In genomic region chr19:18594096-18594823, GRCh38 we compare ENCODE assay signal across 8 cellular contexts. TPM values are rescaled to one million over a fixed set of nuclear protein-coding genes. Genes with fewer than 3 reads are reported as not detected.
A peak's percentile ranks its signal among the peaks of the same experiment; 100 is the strongest.
DNase-seq lines count a peak whose midpoint lies in the region; ATAC-seq and TF ChIP-seq lines count a peak whose summit lies in the region.

No MANE protein-coding gene starts in this region.

- H3K27me3 ChIP-seq in endodermal cell (ENCODE audit: control insufficient read depth, insufficient read depth, low read length, poor library complexity, severe bottlenecking) (no peaks in the 10 kb centered on the region), mononuclear cell (ENCODE audit: insufficient read depth, low read length) (peaks cover 6% of the 10 kb centered on the region)

- peak; percentile 80 for DNase-seq in EH (ENCODE audit: low read depth)
- DNase-seq in NCI-H82 treated with DMSO at 0.1 percent for 48 hours (lab: John Stamatoyannopoulos, UW; ENCODE audit: unreplicated experiment): peak; percentile 56
- DNase-seq in activated CD8-positive, alpha-beta memory T cell treated with anti-CD3 and anti-CD28 coated beads, Interleukin-2, amount 10 ng/mL, durations not matched to agents 7 days and 5 days: peak; percentile 71
- DNase-seq in endodermal cell: peak; percentile 92
- peak; percentile 60 to 66 for DNase-seq in stimulated activated CD8-positive, alpha-beta memory T cell treated with anti-CD3 and anti-CD28 coated beads, Interleukin-2, amount 100 ng/mL, for 48 hours (ENCODE audit: low read depth in 2 of 2)

- peaks cover 3% of the 10 kb centered on the region for H3K4me1 ChIP-seq in endodermal cell (ENCODE audit: control insufficient read depth, insufficient read depth, low read length)
- peaks cover 36% of the 10 kb centered on the region for H3K4me1 ChIP-seq in mononuclear cell (ENCODE audit: insufficient read depth, low read length)

- H3K4me3 ChIP-seq in endodermal cell (ENCODE audit: low read length): peak overlapping the region; percentile 77
- H3K4me3 ChIP-seq in mononuclear cell (ENCODE audit: low read length): peak overlapping the region; percentile 6

- H3K9me3 Mint-ChIP-seq in activated CD8-positive, alpha-beta memory T cell treated with anti-CD3 and anti-CD28 coated beads, Interleukin-2, amount 10 ng/mL, durations not matched to agents 7 days and 5 days (ENCODE audit: low read depth): no peaks in the 10 kb centered on the region
- H3K9me3 Mint-ChIP-seq in endodermal cell: no peaks in the 10 kb centered on the region

- peaks cover 9% of the 10 kb centered on the region for H3K36me3 ChIP-seq in endodermal cell (ENCODE audit: control insufficient read depth, insufficient read depth, low read length)

- no peak overlapping the region for H3K27ac Mint-ChIP-seq in activated CD8-positive, alpha-beta memory T cell treated with anti-CD3 and anti-CD28 coated beads, Interleukin-2, amount 10 ng/mL, durations not matched to agents 7 days and 5 days
- H3K27ac Mint-ChIP-seq in endodermal cell: peak overlapping the region; percentile 85

- H3K9ac ChIP-seq in endodermal cell (ENCODE audit: extremely low read depth, low read length, poor library complexity, severe bottlenecking): peak overlapping the region; percentile 59

- peaks cover 7% of the 10 kb centered on the region for H3K27me3 Mint-ChIP-seq in activated CD8-positive, alpha-beta memory T cell treated with anti-CD3 and anti-CD28 coated beads, Interleukin-2, amount 10 ng/mL, durations not matched to agents 7 days and 5 days
- peaks cover under 1% of the 10 kb centered on the region for H3K27me3 Mint-ChIP-seq in endodermal cell (ENCODE audit: insufficient read depth)

- WGBS in endodermal cell (ENCODE audit: insufficient coverage in 1 of 2, insufficient read length in 1 of 2), 2 experiments: 2% methylated on average over 24 to 48 of the region's 54 CpGs

- ATAC-seq in HG03025 (IDR thresholded peaks at IDR 0.05; ENCODE audit: low FRiP score, unreplicated experiment) (peak; percentile 37), HG02852 (IDR thresholded peaks at IDR 0.05; ENCODE audit: unreplicated experiment) (no peak)
- peak; percentile 72 for ATAC-seq in activated CD8-positive, alpha-beta memory T cell treated with anti-CD3 and anti-CD28 coated beads, Interleukin-2, amount 10 ng/mL, durations not matched to agents 7 days and 5 days

- H3K9me3 ChIP-seq in endodermal cell (ENCODE audit: control insufficient read depth, low read length) (no peaks in the 10 kb centered on the region), mononuclear cell (ENCODE audit: low read depth, low read length) (no peaks in the 10 kb centered on the region)

- H3K4me3 Mint-ChIP-seq in activated CD8-positive, alpha-beta memory T cell treated with anti-CD3 and anti-CD28 coated beads, Interleukin-2, amount 10 ng/mL, durations not matched to agents 7 days and 5 days: peak overlapping the region; percentile 50
- H3K4me3 Mint-ChIP-seq in endodermal cell: peak overlapping the region; percentile 53

- peak; percentile 89 for TF ChIP-seq CTCF in endodermal cell (conservative IDR thresholded peaks at IDR 0.05)

- CTCF ChIA-PET in activated CD8-positive, alpha-beta memory T cell treated with anti-CD3 and anti-CD28 coated beads, Interleukin-2, amount 10 ng/mL, durations not matched to agents 7 days and 5 days (lab: Charles Lee): interaction anchor here (0.6 to 2.7 kb wide), 20 partner anchors 8 to 438 kb away, joined by 3 to 11 read pairs (median 4); partner anchors contain the start of genes COPE, DDX49, FKBP8 and KXD1

- no peak overlapping the region for H3K27ac ChIP-seq in endodermal cell (ENCODE audit: low read depth, low read length)

- peaks cover 24% of the 10 kb centered on the region for H3K4me1 Mint-ChIP-seq in activated CD8-positive, alpha-beta memory T cell treated with anti-CD3 and anti-CD28 coated beads, Interleukin-2, amount 10 ng/mL, durations not matched to agents 7 days and 5 days
- H3K4me1 Mint-ChIP-seq in endodermal cell: peaks cover 16% of the 10 kb centered on the region

- H3K36me3 Mint-ChIP-seq in activated CD8-positive, alpha-beta memory T cell treated with anti-CD3 and anti-CD28 coated beads, Interleukin-2, amount 10 ng/mL, durations not matched to agents 7 days and 5 days: peaks cover 3% of the 10 kb centered on the region
- H3K36me3 Mint-ChIP-seq in endodermal cell (ENCODE audit: low read depth): peaks cover 5% of the 10 kb centered on the region

RNA-seq across cellular contexts. Expression of gene REX1BD, which starts 5.7 kb away (rescaled TPM):
- total RNA-seq in activated CD8-positive, alpha-beta memory T cell treated with anti-CD3 and anti-CD28 coated beads, Interleukin-2, amount 10 ng/mL, durations not matched to agents 7 days and 5 days: 100 to 1,000 TPM in 1 of 2 experiments, 10 to 100 TPM in 1; 88.9 to 102 TPM
- total RNA-seq in endodermal cell (10 to 100 TPM; 76.9 to 83.9 TPM), mononuclear cell (48.7 TPM)
- polyA plus RNA-seq in endodermal cell (2013, experiment 1 of 2): 50.3 TPM
- polyA plus RNA-seq in endodermal cell (2013, experiment 2 of 2): 45.4 TPM

RNA-seq across cellular contexts. Expression of gene CRLF1, which starts 12.3 kb away (rescaled TPM):
- total RNA-seq in activated CD8-positive, alpha-beta memory T cell treated with anti-CD3 and anti-CD28 coated beads, Interleukin-2, amount 10 ng/mL, durations not matched to agents 7 days and 5 days: not detected
- total RNA-seq in endodermal cell (10 to 100 TPM; 10.4 to 10.5 TPM), mononuclear cell (0.21 TPM)
- polyA plus RNA-seq in endodermal cell (2013, experiment 1 of 2): 9.9 TPM
- 11.0 TPM for polyA plus RNA-seq in endodermal cell (2013, experiment 2 of 2)

RNA-seq across cellular contexts. Expression of gene TMEM59L, which starts 18.4 kb away (rescaled TPM):
- not detected for total RNA-seq in activated CD8-positive, alpha-beta memory T cell treated with anti-CD3 and anti-CD28 coated beads, Interleukin-2, amount 10 ng/mL, durations not matched to agents 7 days and 5 days
- total RNA-seq in endodermal cell (1 to 10 TPM; 5.0 to 7.2 TPM), mononuclear cell (not detected)
- polyA plus RNA-seq in endodermal cell (2013, experiment 1 of 2): 14.1 TPM
- polyA plus RNA-seq in endodermal cell (2013, experiment 2 of 2): 12.5 TPM

RNA-seq across cellular contexts. Expression of gene UBA52, which starts 22.6 kb away (rescaled TPM):
- total RNA-seq in activated CD8-positive, alpha-beta memory T cell treated with anti-CD3 and anti-CD28 coated beads, Interleukin-2, amount 10 ng/mL, durations not matched to agents 7 days and 5 days: 1,000 to 10,000 TPM; 1,256 to 1,325 TPM
- total RNA-seq in endodermal cell: 1,000 to 10,000 TPM; 1,143 to 1,222 TPM
- polyA plus RNA-seq in endodermal cell (2013, experiment 1 of 2): 1,238 TPM
- 1,200 TPM for polyA plus RNA-seq in endodermal cell (2013, experiment 2 of 2)
- total RNA-seq in mononuclear cell: 1,795 TPM

RNA-seq across cellular contexts. Expression of gene KXD1, which starts 36.6 kb away (rescaled TPM):
- 100 to 1,000 TPM; 106 to 113 TPM for total RNA-seq in activated CD8-positive, alpha-beta memory T cell treated with anti-CD3 and anti-CD28 coated beads, Interleukin-2, amount 10 ng/mL, durations not matched to agents 7 days and 5 days
- total RNA-seq in endodermal cell: 100 to 1,000 TPM; 108 to 115 TPM
- 131 TPM for polyA plus RNA-seq in endodermal cell (2013, experiment 1 of 2)
- 120 TPM for polyA plus RNA-seq in endodermal cell (2013, experiment 2 of 2)
- total RNA-seq in mononuclear cell: 70.5 TPM
